27 cellular contexts compared by ENCODE assay signal in the genomic region with DNA sequence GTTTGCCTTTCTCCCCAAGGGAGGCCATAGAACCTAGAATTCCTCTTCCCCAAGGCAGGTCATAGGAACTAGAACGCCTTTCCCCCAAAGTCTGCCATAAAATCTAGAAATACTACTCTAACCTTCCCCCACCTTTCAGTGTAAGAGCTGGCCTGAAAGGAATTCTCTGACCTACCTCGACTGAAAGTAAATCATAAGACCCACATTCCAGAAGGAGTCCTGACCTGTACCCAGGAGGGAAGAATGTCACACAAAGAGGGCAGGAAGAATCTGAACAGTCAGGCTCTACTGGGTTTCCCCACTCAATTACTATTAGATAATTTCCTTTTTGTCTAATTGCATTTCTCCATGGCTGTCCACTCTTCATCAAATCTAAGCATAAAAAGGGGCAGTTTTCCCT. TPM values are rescaled to one million over a fixed set of nuclear protein-coding genes. Genes with fewer than 3 reads are reported as not detected.
DNase-seq lines count a peak whose midpoint lies in the region; ATAC-seq, FAIRE-seq and TF ChIP-seq lines count a peak whose summit lies in the region.
"Had no signal": no experiment of that assay in that cellular context is flagged by ENCODE, and none has a peak within 500 bp of the region (broad histone marks: within the 10 kb centered on the region; RNA-seq: fewer than 3 reads in every experiment).

No MANE protein-coding gene starts in this region.

- H2BK120ac ChIP-seq in trophoblast cell (ENCODE audit: insufficient read depth, low read length, poor library complexity): peak overlapping the region; percentile 94

- peaks cover 16% of the 10 kb centered on the region for H3K4me1 Mint-ChIP-seq in Caco-2 (ENCODE audit: low read depth, unreplicated experiment)
- no peaks in the 10 kb centered on the region for H3K4me1 Mint-ChIP-seq in T-helper 2 cell treated with Interferon-gamma antibody and Interleukin-4, amounts not matched to agents 5 μg/mL and 100 μg/mL, for 36 hours (ENCODE audit: low read depth)
- H3K4me1 Mint-ChIP-seq: CD4-positive, CD25-positive, alpha-beta regulatory T cell had no signal

- H3K36me3 ChIP-seq in Caco-2 (ENCODE audit: control insufficient read depth, insufficient read depth, low read length) (no peaks in the 10 kb centered on the region), K562 (ENCODE audit: control insufficient read depth, insufficient read depth, low read length) (no peaks in the 10 kb centered on the region), trophoblast cell (ENCODE audit: control insufficient read depth in 1 of 2, insufficient read depth in 2 of 2, low read length in 2 of 2) (no peaks in the 10 kb centered on the region), esophagus squamous epithelium (no peaks in the 10 kb centered on the region)
- H3K36me3 ChIP-seq: BE2C had no signal

- intact Hi-C loops in Caco-2 (cut with micrococcal nuclease; ENCODE audit: unreplicated experiment): loop anchor here (2.0 kb wide), 1 partner anchor 17 kb away; no protein-coding TSS in a partner anchor
- intact Hi-C loops in K562 (cut with micrococcal nuclease): no loop called here
- intact Hi-C loops in esophagus squamous epithelium (cut with DNase I): no loop called here

- H3K9me1 ChIP-seq in K562 (ENCODE audit: control insufficient read depth, insufficient read depth, low read length): no peaks in the 10 kb centered on the region

- H4K91ac ChIP-seq in trophoblast cell (ENCODE audit: low read depth, low read length): no peak overlapping the region

- TF ChIP-seq EP300 in K562 (IDR thresholded peaks at IDR 0.05; ENCODE audit: low read length): no peak

- no peak for TF ChIP-seq CTCF in Caco-2 (IDR thresholded peaks at IDR 0.05; ENCODE audit: insufficient read depth in 1 of 2, low read depth in 1 of 2, low read length in 1 of 2, severe bottlenecking in 1 of 2, unreplicated experiment in 1 of 2)
- TF ChIP-seq CTCF in K562 (IDR thresholded peaks at IDR 0.05 in 2 of 3, conservative IDR thresholded peaks at IDR 0.05 in 1 of 3; ENCODE audit: insufficient read depth in 2 of 3, low read depth in 1 of 3, low read length in 3 of 3): no peak
- TF ChIP-seq CTCF in esophagus squamous epithelium (IDR thresholded peaks at IDR 0.05): no peak

- H2AFZ ChIP-seq in K562 (ENCODE audit: low read depth, low read length) (peak overlapping the region; percentile 32; the same call in 1 of the 2 replicates), trophoblast cell (ENCODE audit: insufficient read depth, low read length, poor library complexity) (peak overlapping the region; percentile 26)

- no peaks in the 10 kb centered on the region for H3K36me3 Mint-ChIP-seq in Caco-2 (ENCODE audit: insufficient read depth, unreplicated experiment)
- no peaks in the 10 kb centered on the region for H3K36me3 Mint-ChIP-seq in T-helper 2 cell treated with Interferon-gamma antibody and Interleukin-4, amounts not matched to agents 5 μg/mL and 100 μg/mL, for 36 hours (ENCODE audit: low read depth)
- H3K36me3 Mint-ChIP-seq: CD4-positive, CD25-positive, alpha-beta regulatory T cell had no signal

- H2AK5ac ChIP-seq in trophoblast cell (ENCODE audit: low read length): no peak overlapping the region

- H3K4ac ChIP-seq in trophoblast cell (ENCODE audit: low read depth, low read length): peak overlapping the region; percentile 75

- H3K27ac ChIP-seq in K562 (ENCODE audit: extremely low read depth, low read depth, low read length) (no peak overlapping the region), trophoblast cell (ENCODE audit: low read depth, low read length) (peak overlapping the region; percentile 73), esophagus squamous epithelium (no peak overlapping the region)

- no peak overlapping the region for H3K4me2 ChIP-seq in K562 (ENCODE audit: insufficient read depth, low read length)
- peak overlapping the region; percentile 52 for H3K4me2 ChIP-seq in trophoblast cell (ENCODE audit: low read length)

- POLR2A ChIA-PET in Caco-2 (lab: Charles Lee) (interaction anchor here (0.6 kb wide), 1 partner anchor 1728 kb away, joined by 5 read pairs; no protein-coding TSS in a partner anchor), K562 (lab: Yijun Ruan, JAX) (no interaction called here)

- peak overlapping the region; percentile 79 for H4K8ac ChIP-seq in trophoblast cell (ENCODE audit: low read depth, low read length)

- no peak overlapping the region for H2BK5ac ChIP-seq in trophoblast cell (ENCODE audit: low read depth, low read length, poor library complexity)

- BruUV-seq in Caco-2 (replicated peaks; lab: Mats Ljungman, UMichigan) (no TSS peak), K562 (replicated peaks; lab: Mats Ljungman, UMichigan) (no TSS peak)

- peak overlapping the region; percentile 15 for H3K4me3 Mint-ChIP-seq in Caco-2 (ENCODE audit: unreplicated experiment)
- H3K4me3 Mint-ChIP-seq in T-helper 2 cell treated with Interferon-gamma antibody and Interleukin-4, amounts not matched to agents 5 μg/mL and 100 μg/mL, for 36 hours: no peak overlapping the region
- H3K4me3 Mint-ChIP-seq: CD4-positive, CD25-positive, alpha-beta regulatory T cell; HFFc6 had no signal

- in situ Hi-C loops in K562 (cut with MboI): no loop called here

- peak overlapping the region; percentile 71 for H3K27ac Mint-ChIP-seq in Caco-2 (ENCODE audit: unreplicated experiment)
- H3K27ac Mint-ChIP-seq in T-helper 2 cell treated with Interferon-gamma antibody and Interleukin-4, amounts not matched to agents 5 μg/mL and 100 μg/mL, for 36 hours: no peak overlapping the region
- H3K27ac Mint-ChIP-seq: CD4-positive, CD25-positive, alpha-beta regulatory T cell; HFFc6 had no signal

- H3K9ac ChIP-seq in K562 (ENCODE audit: insufficient read depth in 1 of 2, low read depth in 2 of 2, low read length in 2 of 2) (no peak overlapping the region), trophoblast cell (ENCODE audit: low read length) (no peak overlapping the region)

- no peaks in the 10 kb centered on the region for H4K20me1 ChIP-seq in K562 (replicated peaks; ENCODE audit: control insufficient read depth, insufficient read depth, low read length)

- H3K79me1 ChIP-seq in trophoblast cell (ENCODE audit: low read length): peaks cover 8% of the 10 kb centered on the region

- H3K4me3 ChIP-seq in Caco-2 (ENCODE audit: low read depth, low read length) (no peak overlapping the region), K562 (no peak overlapping the region), trophoblast cell (ENCODE audit: low read depth, low read length) (no peak overlapping the region), esophagus squamous epithelium (no peak overlapping the region)

- H3K23ac ChIP-seq in trophoblast cell (ENCODE audit: low read length): no peak overlapping the region

- TF ChIP-seq POLR2A in K562 (conservative IDR thresholded peaks at IDR 0.05) (no peak), esophagus squamous epithelium (IDR thresholded peaks at IDR 0.05) (no peak)

- H3K14ac ChIP-seq in trophoblast cell (ENCODE audit: low read length): peak overlapping the region; percentile 81

- DNase-seq in Caco-2 (peak; percentile 41 to 49), K562 (ENCODE audit: extremely low read depth in 1 of 4, low spot score in 3 of 4) (no peak), islet precursor cell (peak; percentile 69), trophoblast cell (peak; percentile 55 to 89), esophagus squamous epithelium (lab: John Stamatoyannopoulos, UW) (no peak)
- DNase-seq in activated T-cell treated with anti-CD3 and anti-CD28 coated beads, Interleukin-2, amount 50 U/mL, for 1 hour: no peak
- no peak for DNase-seq in T-helper 2 cell treated with Interferon-gamma antibody and Interleukin-4, amounts not matched to agents 5 μg/mL and 100 μg/mL, for 36 hours (ENCODE audit: low spot score)
- DNase-seq: 8988T; BE2C; CD4-positive, CD25-positive, alpha-beta regulatory T cell; COR-L47; GDM1; HFFc6; IMR-90; Kasumi-1; MM.1S; NCI-H1092; NCI-H1436 treated with DMSO at 0.1 percent for 48 hours; NCI-H2029 treated with DMSO at 0.1 percent for 48 hours; NCI-H2171 treated with DMSO at 0.1 percent for 48 hours; NCI-H446; NCI-H69 had no signal

- H3K27me3 Mint-ChIP-seq in Caco-2 (ENCODE audit: insufficient read depth, unreplicated experiment): no peaks in the 10 kb centered on the region
- peaks cover 25% of the 10 kb centered on the region for H3K27me3 Mint-ChIP-seq in T-helper 2 cell treated with Interferon-gamma antibody and Interleukin-4, amounts not matched to agents 5 μg/mL and 100 μg/mL, for 36 hours (ENCODE audit: low read depth)

- TF ChIP-seq RAD21 in K562 (CRISPR knock-in tag; conservative IDR thresholded peaks at IDR 0.05 in 1 of 2, IDR thresholded peaks at IDR 0.05 in 1 of 2): no peak

- ATAC-seq in K562 (no peak), GM21515 (IDR thresholded peaks at IDR 0.05; ENCODE audit: unreplicated experiment) (no peak)
- ATAC-seq: Right ventricle myocardium inferior had no signal

- H2BK12ac ChIP-seq in trophoblast cell (ENCODE audit: low read length): peak overlapping the region; percentile 96

- no peak for FAIRE-seq in K562 (lab: Jason Lieb, UNC)
- FAIRE-seq: H54, HTR-8/SVneo, RCC 7860 had no signal

- H4K12ac ChIP-seq in trophoblast cell (ENCODE audit: low read depth, low read length): peak overlapping the region; percentile 72

- WGBS in K562 (ENCODE audit: insufficient coverage, low coverage, missing lambda C conversion rate): 8% methylated on average over 2 of the region's 2 CpGs
- no CpG with 5 or more reads among the region's 2 CpGs for WGBS in trophoblast cell (ENCODE audit: extremely low coverage, insufficient coverage, insufficient read length)
- 20 to 67% methylated on average over 1 to 2 of the region's 2 CpGs for WGBS in esophagus squamous epithelium, 2 donors

- peak overlapping the region; percentile 23 for H3K18ac ChIP-seq in trophoblast cell (ENCODE audit: low read length)

- H3K9me3 Mint-ChIP-seq in Caco-2 (ENCODE audit: unreplicated experiment): peaks cover 17% of the 10 kb centered on the region
- H3K9me3 Mint-ChIP-seq in T-helper 2 cell treated with Interferon-gamma antibody and Interleukin-4, amounts not matched to agents 5 μg/mL and 100 μg/mL, for 36 hours: no peaks in the 10 kb centered on the region
- H3K9me3 Mint-ChIP-seq: HFFc6 had no signal

- H3K4me1 ChIP-seq in Caco-2: peaks cover 14% of the 10 kb centered on the region
- H3K4me1 ChIP-seq in K562 (replicated peaks in 1 of 2; ENCODE audit: control insufficient read depth in 2 of 2, insufficient read depth in 2 of 2, low read length in 2 of 2): peaks cover 0 to 12% of the 10 kb centered on the region in 2 experiments; a peak in 2 of 5 replicates
- H3K4me1 ChIP-seq in trophoblast cell (ENCODE audit: control insufficient read depth in 1 of 2, insufficient read depth in 2 of 2, low read length in 2 of 2): peaks cover 4 to 7% of the 10 kb centered on the region in 2 experiments
- peaks cover 0 to 4% (median 4%) of the 10 kb centered on the region in 3 donors for H3K4me1 ChIP-seq in esophagus squamous epithelium
- H3K4me1 ChIP-seq: BE2C had no signal

- H3K9me3 ChIP-seq in Caco-2 (no peaks in the 10 kb centered on the region), K562 (replicated peaks; ENCODE audit: control insufficient read depth, insufficient read depth, low read depth, low read length) (no peaks in the 10 kb centered on the region; the same call in none of the 2 replicates), trophoblast cell (ENCODE audit: insufficient read depth, low read depth, low read length) (peaks cover 3% of the 10 kb centered on the region), esophagus squamous epithelium (no peaks in the 10 kb centered on the region)
- H3K9me3 ChIP-seq: BE2C had no signal

- CTCF ChIA-PET in Caco-2 (lab: Charles Lee) (no interaction called here), K562 (lab: Yijun Ruan, JAX; ENCODE audit: low intra/inter-chr PET ratio) (no interaction called here)

- no peaks in the 10 kb centered on the region for H3K27me3 ChIP-seq in Caco-2 (replicated peaks; ENCODE audit: control insufficient read depth, insufficient read depth, low read length)
- no peaks in the 10 kb centered on the region for H3K27me3 ChIP-seq in K562 (ENCODE audit: control insufficient read depth in 2 of 2, insufficient read depth in 2 of 2, low read length in 2 of 2)
- no peaks in the 10 kb centered on the region for H3K27me3 ChIP-seq in trophoblast cell (ENCODE audit: insufficient read depth, low read length)
- no peaks in the 10 kb centered on the region for H3K27me3 ChIP-seq in esophagus squamous epithelium
- H3K27me3 ChIP-seq: BE2C had no signal

- H3K79me2 ChIP-seq in K562 (ENCODE audit: control insufficient read depth, insufficient read depth, low read length) (no peaks in the 10 kb centered on the region), trophoblast cell (ENCODE audit: control insufficient read depth, insufficient read depth, low read length, poor library complexity) (peaks cover 2% of the 10 kb centered on the region)

RNA-seq across cellular contexts. Expression of a gene that starts 5.7 kb away (rescaled TPM):
- 6.8 and 7.4 TPM in 2 replicates for total RNA-seq in Caco-2 (2022)
- total RNA-seq in K562 (2011; cell fraction: chromatin; rRNA removed; ENCODE audit: low replicate concordance): 6.2 and 23.0 TPM in 2 replicates
- total RNA-seq in K562 (2011; cell fraction: nucleolus; rRNA removed): 1.0 and 1.4 TPM in 2 replicates
- 3.1 and 4.4 TPM in 2 replicates for total RNA-seq in K562 (2011; cell fraction: nucleoplasm; rRNA removed)
- 7.0 and 7.6 TPM in 2 replicates for total RNA-seq in K562 (2014; rRNA removed)
- total RNA-seq in K562 (2014; rRNA removed; fragmentation: Illumina TruSeq; extraction: Trizol): 14.4 and 17.5 TPM in 2 replicates
- 9.5 and 10.4 TPM in 2 replicates for total RNA-seq in K562 (2015; rRNA removed; fragmentation: Illumina TruSeq; extraction: Trizol)
- total RNA-seq in K562 (2021): 15.2 and 16.1 TPM in 2 replicates
- polyA plus RNA-seq in K562 (2011; rRNA removed): 13.7 and 21.3 TPM in 2 replicates
- polyA plus RNA-seq in K562 (2011; cell fraction: cytosol; rRNA removed): 2.3 and 4.5 TPM in 2 replicates
- polyA plus RNA-seq in K562 (2011; cell fraction: nucleus; rRNA removed): 3.9 and 5.5 TPM in 2 replicates
- 11.6 and 11.7 TPM in 2 replicates for polyA plus RNA-seq in K562 (2012)
- polyA plus RNA-seq in K562 (2014; fragmentation: Illumina TruSeq; extraction: Trizol): 17.5 and 22.6 TPM in 2 replicates
- 10 to 100 TPM; 35.4 to 35.8 TPM for polyA plus RNA-seq in K562 (2014; fragmentation: Nextera tagmentation; extraction: Ambion mirVana)
- 12.1 and 14.9 TPM in 2 replicates for polyA plus RNA-seq in K562 (2014; rRNA removed)
- polyA minus RNA-seq in K562 (2011; rRNA and poly(A)+ RNA removed): 16.7 and 17.6 TPM in 2 replicates
- 5.9 and 7.6 TPM in 2 replicates for polyA minus RNA-seq in K562 (2011; cell fraction: cytosol; rRNA and poly(A)+ RNA removed)
- 4.4 and 7.7 TPM in 2 replicates for polyA minus RNA-seq in K562 (2011; cell fraction: nucleus; rRNA and poly(A)+ RNA removed)
- polyA plus RNA-seq in trophoblast cell (2013): 3.7 and 4.2 TPM in 2 replicates
- 1 to 10 TPM in 3 of 4 donors, under 1 TPM in 1; 0.95 to 7.5 (median 5.7) TPM for total RNA-seq in esophagus squamous epithelium

Comparison
In these comparisons a context has a peak if more than half of its experiments do, and no peak if none do; other contexts are left out.
1. DNase-seq: peak in Caco-2 (2 of 2), islet precursor cell (single experiment) and trophoblast cell (2 of 2); none in K562 (0 of 4), esophagus squamous epithelium (single experiment), activated T-cell treated with anti-CD3 and anti-CD28 coated beads, Interleukin-2, amount 50 U/mL, for 1 hour (single experiment) and T-helper 2 cell treated with Interferon-gamma antibody and Interleukin-4, amounts not matched to agents 5 μg/mL and 100 μg/mL, for 36 hours (single experiment).